Comparison of ENCODE assay signal across 17 cellular contexts in genomic region chr2:146701183-146701582, GRCh38.
DNase-seq lines count a peak whose midpoint lies in the region; ATAC-seq and TF ChIP-seq lines count a peak whose summit lies in the region.
"Had no signal": no experiment of that assay in that cellular context is flagged by ENCODE, and none has a peak within 500 bp of the region (broad histone marks: within the 10 kb centered on the region; RNA-seq: fewer than 3 reads in every experiment).

No MANE protein-coding gene starts in this region.

- DNase-seq in ELR (ENCODE audit: low read depth) (peak; percentile 33), OCI-M1 (lab: John Stamatoyannopoulos, UW) (peak; percentile 6), foreskin keratinocyte (peak in 1 of 2 donors; percentile 12), Right ventricle myocardium superior (no peak), GF-D8 (lab: John Stamatoyannopoulos, UW) (no peak), dorsolateral prefrontal cortex (no peak)
- DNase-seq: anterior cingulate cortex; CD4-positive, CD25-positive, alpha-beta regulatory T cell; immature natural killer cell; midbrain; NCI-H345; occipital lobe; stimulated activated naive CD4-positive, alpha-beta T cell treated with Interleukin-2 at 50 U/mL for 16 hours had no signal

- H3K27me3 ChIP-seq in foreskin keratinocyte, result no peaks in the 10 kb centered on the region
- H3K27me3 ChIP-seq in dorsolateral prefrontal cortex, result no peaks in the 10 kb centered on the region
- H3K27me3 ChIP-seq: vagina had no signal

- TF ChIP-seq CTCF in HEK293 (tag by site-specific recombination; IDR thresholded peaks at IDR 0.05) (no peak), foreskin keratinocyte (conservative IDR thresholded peaks at IDR 0.05) (peak; percentile 42), dorsolateral prefrontal cortex (IDR thresholded peaks at IDR 0.05 in 54 of 56, conservative IDR thresholded peaks at IDR 0.05 in 2 of 56; ENCODE audit: low read depth in 1 of 56, partially characterized antibody in 56 of 56) (no peak)

- ATAC-seq in foreskin keratinocyte (no peak), GM19351 (IDR thresholded peaks at IDR 0.05; ENCODE audit: unreplicated experiment) (no peak), Right ventricle myocardium superior (ENCODE audit: poor library complexity) (no peak)
- ATAC-seq: Panc1 had no signal

- intact Hi-C loops in Right ventricle myocardium superior (cut with DNase I) (no loop called here), dorsolateral prefrontal cortex (cut with DNase I) (no loop called here)

- H3K4me1 ChIP-seq in HEK293 (ENCODE audit: control insufficient read depth, insufficient read depth, low read length), result no peaks in the 10 kb centered on the region
- H3K4me1 ChIP-seq in foreskin keratinocyte, result no peaks in the 10 kb centered on the region
- H3K4me1 ChIP-seq: vagina had no signal

- CTCF ChIA-PET in HEK293 (lab: Yijun Ruan, JAX), result interaction anchor here (0.7 kb wide), 1 partner anchor 10 kb away, joined by 3 read pairs; no protein-coding TSS in a partner anchor

- H3K27ac ChIP-seq in HEK293 (ENCODE audit: extremely low read depth, low read depth, low read length) (no peak overlapping the region), foreskin keratinocyte (no peak overlapping the region), dorsolateral prefrontal cortex (no peak overlapping the region)
- H3K27ac ChIP-seq: vagina had no signal

- no peaks in the 10 kb centered on the region for H3K9me3 ChIP-seq in HEK293 (ENCODE audit: control insufficient read depth, insufficient read depth, low read depth, low read length)
- H3K9me3 ChIP-seq: vagina had no signal

- POLR2A ChIA-PET in HEK293 (lab: Yijun Ruan, JAX), result no interaction called here

- H3K36me3 ChIP-seq in HEK293 (ENCODE audit: control insufficient read depth in 2 of 2, insufficient read depth in 1 of 2, low read length in 2 of 2), result no peaks in the 10 kb centered on the region
- H3K36me3 ChIP-seq: vagina had no signal

- H3K4me3 ChIP-seq in HEK293 (ENCODE audit: low read depth, low read length), result no peak overlapping the region
- no peak overlapping the region for H3K4me3 ChIP-seq in dorsolateral prefrontal cortex
- H3K4me3 ChIP-seq: vagina had no signal

TF ChIP-seq in HEK293, 187 proteins besides CTCF, POLR2A, EP300 and RAD21:
- no peak for TF ChIP-seq MYNN (tag by site-specific recombination; IDR thresholded peaks at IDR 0.05; ENCODE audit: borderline replicate concordance)
- TF ChIP-seq ZNF654 (tag by site-specific recombination; IDR thresholded peaks at IDR 0.05; ENCODE audit: low read depth), result no peak
- no peak for TF ChIP-seq ZNF549 (tag by site-specific recombination; IDR thresholded peaks at IDR 0.05)
- peak; percentile 48; the same call in 1 of the 2 replicates for TF ChIP-seq ZNF677 (tag by site-specific recombination; IDR thresholded peaks at IDR 0.05)
- TF ChIP-seq ZSCAN30 (tag by site-specific recombination; IDR thresholded peaks at IDR 0.05), result no peak
- no peak for TF ChIP-seq PRDM1 (tag by site-specific recombination; IDR thresholded peaks at IDR 0.05)
- no peak for TF ChIP-seq ZNF596 (tag by site-specific recombination; IDR thresholded peaks at IDR 0.05)

Comparison
In these comparisons a context has a peak if more than half of its experiments do, and no peak if none do; other contexts are left out.
1. DNase-seq: peak in ELR (single experiment) and OCI-M1 (single experiment); none in Right ventricle myocardium superior (single experiment), GF-D8 (single experiment) and dorsolateral prefrontal cortex (0 of 10).